38 cellular contexts compared by ENCODE assay signal in the genomic region with DNA sequence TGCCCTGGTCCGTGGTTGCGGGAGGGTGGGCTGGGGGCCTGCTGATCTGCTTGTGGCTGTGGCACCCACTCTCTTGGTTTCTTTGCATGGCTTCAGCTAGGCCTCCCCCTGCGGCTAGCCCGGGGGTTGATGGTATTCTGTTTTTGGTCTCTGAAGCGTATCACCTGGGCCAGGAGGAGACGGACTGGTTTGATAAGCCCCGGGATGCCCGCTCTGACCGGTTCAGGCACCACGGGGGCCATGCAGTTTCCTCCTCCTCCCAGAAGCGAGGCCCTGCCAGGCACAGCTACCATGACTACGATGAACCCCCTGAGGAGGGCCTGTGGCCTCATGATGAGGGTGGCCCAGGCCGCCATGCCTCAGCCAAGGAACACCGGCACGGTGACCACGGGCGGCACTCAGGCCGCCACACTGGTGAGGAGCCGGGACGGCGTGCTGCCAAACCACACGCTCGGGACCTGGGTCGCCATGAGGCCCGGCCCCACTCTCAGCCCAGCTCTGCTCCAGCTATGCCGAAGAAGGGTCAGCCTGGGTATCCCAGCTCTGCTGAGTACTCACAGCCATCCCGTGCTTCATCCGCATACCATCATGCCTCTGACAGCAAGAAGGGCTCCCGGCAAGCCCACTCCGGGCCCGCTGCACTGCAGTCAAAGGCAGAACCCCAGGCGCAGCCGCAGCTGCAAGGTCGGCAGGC. TPM values are rescaled to one million over a fixed set of nuclear protein-coding genes. Genes with fewer than 3 reads are reported as not detected.
"Had no signal": no experiment of that assay in that cellular context is flagged by ENCODE, and none has a peak within 500 bp of the region (broad histone marks: within the 10 kb centered on the region; RNA-seq: fewer than 3 reads in every experiment).

No MANE protein-coding gene starts in this region.

- H3K36me3 Mint-ChIP-seq: activated CD8-positive, alpha-beta memory T cell treated with anti-CD3 and anti-CD28 coated beads, Interleukin-2, amount 10 ng/mL, durations not matched to agents 7 days and 5 days; activated naive CD4-positive, alpha-beta T cell treated with anti-CD3 and anti-CD28 coated beads, Interleukin-2, amount 50 U/mL, for 24 hours; activated naive CD8-positive, alpha-beta T cell treated with anti-CD3 and anti-CD28 coated beads for 36 hours had no signal

- H3K27ac ChIP-seq: adrenal gland, ascending aorta, breast epithelium, cardiac muscle cell, colonic mucosa, WERI-Rb-1 had no signal

- H3K9me3 ChIP-seq: adrenal gland, ascending aorta, breast epithelium, colonic mucosa had no signal

- H3K4me3 ChIP-seq: adrenal gland, ascending aorta, breast epithelium, cardiac muscle cell, colonic mucosa had no signal

- H3K4me1 Mint-ChIP-seq: activated B cell treated with CpG ODN at 0.5 μM for 24 hours; activated naive CD4-positive, alpha-beta T cell treated with anti-CD3 and anti-CD28 coated beads, Interleukin-2, amount 50 U/mL, for 24 hours; activated naive CD8-positive, alpha-beta T cell treated with anti-CD3 and anti-CD28 coated beads for 36 hours; activated naive CD8-positive, alpha-beta T cell treated with anti-CD3 and anti-CD28 coated beads, Interleukin-2, amount 50 U/mL, for 24 hours; endodermal cell had no signal

- H3K27me3 ChIP-seq: adrenal gland, ascending aorta, breast epithelium, cardiac muscle cell, colonic mucosa had no signal

- H3K9me3 Mint-ChIP-seq: activated B cell treated with CpG ODN at 0.5 μM for 24 hours; activated CD8-positive, alpha-beta T cell treated with anti-CD3 and anti-CD28 coated beads for 36 hours; activated naive CD4-positive, alpha-beta T cell treated with anti-CD3 and anti-CD28 coated beads for 36 hours; activated naive CD4-positive, alpha-beta T cell treated with anti-CD3 and anti-CD28 coated beads, Interleukin-2, amount 50 U/mL, for 24 hours; activated naive CD8-positive, alpha-beta T cell treated with anti-CD3 and anti-CD28 coated beads for 36 hours; activated naive CD8-positive, alpha-beta T cell treated with anti-CD3 and anti-CD28 coated beads, Interleukin-2, amount 50 U/mL, for 24 hours; activated T-helper 1 cell treated with anti-CD3 and anti-CD28 coated beads, Interleukin-12 subunit alpha, Interleukin-12 subunit beta, Interleukin-2, Interleukin-4 antibody, amounts not matched to agents 30 ng/mL and 10 ng/mL and 1 ng/mL, durations not matched to agents 14 hours and 24 hours and 36 hours; activated T-helper 2 cell treated with anti-CD3 and anti-CD28 coated beads, Interferon-gamma antibody, Interleukin-2, Interleukin-4, amounts not matched to agents 10 μg/mL and 5 μg/mL and 100 μg/mL, durations not matched to agents 14 hours and 24 hours and 36 hours; brain; endodermal cell; T-helper 2 cell treated with Interferon-gamma antibody and Interleukin-4, amounts not matched to agents 5 μg/mL and 100 μg/mL, for 36 hours had no signal

- ATAC-seq: activated CD4-positive, CD25-positive, alpha-beta regulatory T cell treated with anti-CD3 and anti-CD28 coated beads, Interleukin-2, amount 50 U/mL, for 24 hours; activated CD8-positive, alpha-beta memory T cell treated with anti-CD3 and anti-CD28 coated beads, Interleukin-2, amount 10 ng/mL, durations not matched to agents 7 days and 5 days; activated CD8-positive, alpha-beta T cell treated with anti-CD3 and anti-CD28 coated beads for 36 hours; activated naive CD8-positive, alpha-beta T cell treated with anti-CD3 and anti-CD28 coated beads, Interleukin-2, amount 50 U/mL, for 24 hours; esophagus mucosa; T-helper 17 cell had no signal

- H3K27me3 Mint-ChIP-seq: activated B cell treated with CpG ODN at 0.5 μM for 24 hours; activated CD8-positive, alpha-beta memory T cell treated with anti-CD3 and anti-CD28 coated beads, Interleukin-2, amount 10 ng/mL, durations not matched to agents 7 days and 5 days; activated CD8-positive, alpha-beta T cell treated with anti-CD3 and anti-CD28 coated beads for 36 hours; activated naive CD4-positive, alpha-beta T cell treated with anti-CD3 and anti-CD28 coated beads, Interleukin-2, amount 50 U/mL, for 24 hours; activated naive CD8-positive, alpha-beta T cell treated with anti-CD3 and anti-CD28 coated beads for 36 hours; activated naive CD8-positive, alpha-beta T cell treated with anti-CD3 and anti-CD28 coated beads, Interleukin-2, amount 50 U/mL, for 24 hours; brain had no signal

- DNase-seq: activated B cell treated with CpG ODN at 0.5 μM for 24 hours; activated CD4-positive, alpha-beta T cell treated with anti-CD3 and anti-CD28 coated beads for 48 hours; activated CD4-positive, alpha-beta T cell treated with anti-CD3 and anti-CD28 coated beads, Interleukin-2, amount 50 U/mL, for 1 hour; activated CD4-positive, alpha-beta T cell treated with anti-CD3 and anti-CD28 coated beads, Interleukin-2, amount 50 U/mL, for 48 hours; activated CD8-positive, alpha-beta memory T cell treated with anti-CD3 and anti-CD28 coated beads, Interleukin-2, amount 10 ng/mL, durations not matched to agents 7 days and 5 days; activated CD8-positive, alpha-beta memory T cell treated with anti-CD3 and anti-CD28 coated beads, Interleukin-2, amount 50 U/mL, for 4 hours; activated CD8-positive, alpha-beta T cell treated with anti-CD3 and anti-CD28 coated beads for 36 hours; activated effector memory CD4-positive, alpha-beta T cell treated with anti-CD3 and anti-CD28 coated beads, Interleukin-2, amount 50 U/mL, for 16 hours; activated naive CD4-positive, alpha-beta T cell treated with anti-CD3 and anti-CD28 coated beads for 36 hours; activated naive CD8-positive, alpha-beta T cell treated with anti-CD3 and anti-CD28 coated beads for 36 hours; activated naive CD8-positive, alpha-beta T cell treated with anti-CD3 and anti-CD28 coated beads, Interleukin-2, amount 50 U/mL, for 24 hours; activated T-cell treated with anti-CD3 and anti-CD28 coated beads, Interleukin-2, amount 50 U/mL, for 1 hour; activated T-cell treated with anti-CD3 and anti-CD28 coated beads, Interleukin-2, amount 50 U/mL, for 48 hours; adrenal gland; amygdala; central memory CD4-positive, alpha-beta T cell; cerebellar nuclear complex; colonic mucosa; effector memory CD4-positive, alpha-beta T cell; endodermal cell; foreskin fibroblast; head of caudate nucleus; T-helper 1 cell; T-helper 17 cell; T1000; WERI-Rb-1 had no signal

- H3K36me3 ChIP-seq: adrenal gland, ascending aorta, breast epithelium, cardiac muscle cell, colonic mucosa had no signal

- H3K27ac Mint-ChIP-seq: activated B cell treated with CpG ODN at 0.5 μM for 24 hours; activated CD8-positive, alpha-beta memory T cell treated with anti-CD3 and anti-CD28 coated beads, Interleukin-2, amount 10 ng/mL, durations not matched to agents 7 days and 5 days; activated CD8-positive, alpha-beta T cell treated with anti-CD3 and anti-CD28 coated beads for 36 hours; activated naive CD4-positive, alpha-beta T cell treated with anti-CD3 and anti-CD28 coated beads for 36 hours; activated naive CD4-positive, alpha-beta T cell treated with anti-CD3 and anti-CD28 coated beads, Interleukin-2, amount 50 U/mL, for 24 hours; activated naive CD8-positive, alpha-beta T cell treated with anti-CD3 and anti-CD28 coated beads for 36 hours; activated naive CD8-positive, alpha-beta T cell treated with anti-CD3 and anti-CD28 coated beads, Interleukin-2, amount 50 U/mL, for 24 hours; activated T-helper 1 cell treated with anti-CD3 and anti-CD28 coated beads, Interleukin-12 subunit alpha, Interleukin-12 subunit beta, Interleukin-2, Interleukin-4 antibody, amounts not matched to agents 30 ng/mL and 10 ng/mL and 1 ng/mL, durations not matched to agents 14 hours and 24 hours and 36 hours; activated T-helper 2 cell treated with anti-CD3 and anti-CD28 coated beads, Interferon-gamma antibody, Interleukin-2, Interleukin-4, amounts not matched to agents 10 μg/mL and 5 μg/mL and 100 μg/mL, durations not matched to agents 14 hours and 24 hours and 36 hours; endodermal cell; T-helper 17 cell; T-helper 2 cell treated with Interferon-gamma antibody and Interleukin-4, amounts not matched to agents 5 μg/mL and 100 μg/mL, for 36 hours had no signal

- H3K4me1 ChIP-seq: ascending aorta, colonic mucosa had no signal

- H3K4me3 Mint-ChIP-seq: activated B cell treated with CpG ODN at 0.5 μM for 24 hours; activated CD8-positive, alpha-beta memory T cell treated with anti-CD3 and anti-CD28 coated beads, Interleukin-2, amount 10 ng/mL, durations not matched to agents 7 days and 5 days; activated CD8-positive, alpha-beta T cell treated with anti-CD3 and anti-CD28 coated beads for 36 hours; activated naive CD4-positive, alpha-beta T cell treated with anti-CD3 and anti-CD28 coated beads for 36 hours; activated naive CD4-positive, alpha-beta T cell treated with anti-CD3 and anti-CD28 coated beads, Interleukin-2, amount 50 U/mL, for 24 hours; activated naive CD8-positive, alpha-beta T cell treated with anti-CD3 and anti-CD28 coated beads for 36 hours; activated naive CD8-positive, alpha-beta T cell treated with anti-CD3 and anti-CD28 coated beads, Interleukin-2, amount 50 U/mL, for 24 hours; activated T-helper 1 cell treated with anti-CD3 and anti-CD28 coated beads, Interleukin-12 subunit alpha, Interleukin-12 subunit beta, Interleukin-2, Interleukin-4 antibody, amounts not matched to agents 30 ng/mL and 10 ng/mL and 1 ng/mL, durations not matched to agents 14 hours and 24 hours and 36 hours; brain; endodermal cell; T-helper 17 cell; T-helper 2 cell treated with Interferon-gamma antibody and Interleukin-4, amounts not matched to agents 5 μg/mL and 100 μg/mL, for 36 hours had no signal

RNA-seq across cellular contexts. Expression of a gene that starts 56.6 kb away (rescaled TPM):
- total RNA-seq: activated B cell treated with CpG ODN at 0.5 μM for 24 hours; activated naive CD4-positive, alpha-beta T cell treated with anti-CD3 and anti-CD28 coated beads for 36 hours; activated naive CD8-positive, alpha-beta T cell treated with anti-CD3 and anti-CD28 coated beads for 36 hours; activated T-helper 2 cell treated with anti-CD3 and anti-CD28 coated beads, Interferon-gamma antibody, Interleukin-2, Interleukin-4, amounts not matched to agents 10 μg/mL and 5 μg/mL and 100 μg/mL, durations not matched to agents 14 hours and 24 hours and 36 hours; dermis microvascular lymphatic vessel endothelial cell; esophagus mucosa; frontal cortex had no signal
